27 cellular contexts compared by ENCODE assay signal in genomic region chr19:42511340-42511739, GRCh38. TPM values are rescaled to one million over a fixed set of nuclear protein-coding genes. Genes with fewer than 3 reads are reported as not detected.
DNase-seq lines count a peak whose midpoint lies in the region; ATAC-seq, FAIRE-seq and TF ChIP-seq lines count a peak whose summit lies in the region.
"Had no signal": no experiment of that assay in that cellular context is flagged by ENCODE, and none has a peak within 500 bp of the region (broad histone marks: within the 10 kb centered on the region; RNA-seq: fewer than 3 reads in every experiment).

No MANE protein-coding gene starts in this region.

- TF ChIP-seq EP300 in A549 (IDR thresholded peaks at IDR 0.05) (no peak), esophagus muscularis mucosa (IDR thresholded peaks at IDR 0.05) (no peak)

- POLR2A ChIA-PET in A549 (lab: Yijun Ruan, JAX): interaction anchor here (0.5 kb wide), 1 partner anchor 37 kb away, joined by 3 read pairs; no protein-coding TSS in a partner anchor

- 83% methylated on average over 4 of the region's 4 CpGs for WGBS in A549 (ENCODE audit: missing lambda C conversion rate)
- 88% methylated on average over 4 of the region's 4 CpGs for WGBS in esophagus muscularis mucosa
- 86 to 99% (median 94%) methylated on average over 4 of the region's 4 CpGs for WGBS in heart left ventricle, 4 donors

- H3K4me3 ChIP-seq in A549: no peak overlapping the region
- H3K4me3 ChIP-seq in esophagus muscularis mucosa: no peak overlapping the region
- no peak overlapping the region for H3K4me3 ChIP-seq in heart left ventricle
- H3K4me3 ChIP-seq: K562, MG63, Peyer's patch, SJCRH30 had no signal

- intact Hi-C loops in esophagus muscularis mucosa (cut with DNase I): no loop called here
- intact Hi-C loops in activated CD4-positive, alpha-beta T cell treated with anti-CD3 and anti-CD28 coated beads, Interleukin-2, amount 10 ng/mL, durations not matched to agents 24 days and 14 days (cut with micrococcal nuclease): no loop called here
- intact Hi-C loops in heart left ventricle (cut with DNase I): no loop called here

- no peaks in the 10 kb centered on the region for H3K4me1 ChIP-seq in A549
- no peaks in the 10 kb centered on the region for H3K4me1 ChIP-seq in esophagus muscularis mucosa
- peaks cover 0 to 9% (median 0%) of the 10 kb centered on the region in 12 donors for H3K4me1 ChIP-seq in heart left ventricle
- H3K4me1 ChIP-seq: SJCRH30 had no signal

- peaks cover 0 to 14% (median 0%) of the 10 kb centered on the region in 4 donors for H3K36me3 ChIP-seq in esophagus muscularis mucosa
- H3K36me3 ChIP-seq in heart left ventricle: peaks cover 0 to 7% (median 0%) of the 10 kb centered on the region in 9 donors
- H3K36me3 ChIP-seq: MG63, SJCRH30 had no signal

- TF ChIP-seq CTCF in A549 (IDR thresholded peaks at IDR 0.05) (no peak), esophagus muscularis mucosa (IDR thresholded peaks at IDR 0.05) (no peak), heart left ventricle (IDR thresholded peaks at IDR 0.05) (no peak)

- ATAC-seq in A549: peak in 1 of 2 experiments; percentile 44; a peak in 4 of 6 replicates
- ATAC-seq in stimulated activated effector memory CD8-positive, alpha-beta T cell treated with anti-CD3 and anti-CD28 coated beads, Interleukin-12 subunit alpha, Interleukin-12 subunit beta, amount 100 ng/mL, for 72 hours: no peak
- ATAC-seq in GM21529 (IDR thresholded peaks at IDR 0.05; ENCODE audit: unreplicated experiment): no peak
- no peak for ATAC-seq in heart left ventricle
- ATAC-seq: K562 had no signal

- H3K27ac ChIP-seq in A549 (no peak overlapping the region), esophagus muscularis mucosa (replicated peaks in 1 of 4) (no peak overlapping the region), heart left ventricle (no peak overlapping the region)
- H3K27ac ChIP-seq: Peyer's patch, SJCRH30 had no signal

- FAIRE-seq in A549 (lab: Jason Lieb, UNC) (peak; percentile 98), GM12892 (lab: Jason Lieb, UNC) (peak; percentile 36)
- FAIRE-seq: A204.1, K562 had no signal

- no peak overlapping the region for H3K4me2 ChIP-seq in A549

- H3K36me3 Mint-ChIP-seq in stimulated activated effector memory CD8-positive, alpha-beta T cell treated with anti-CD3 and anti-CD28 coated beads, Interleukin-12 subunit alpha, Interleukin-12 subunit beta, amount 100 ng/mL, for 72 hours: no peaks in the 10 kb centered on the region
- H3K36me3 Mint-ChIP-seq in activated CD4-positive, alpha-beta T cell treated with anti-CD3 and anti-CD28 coated beads, Interleukin-2, amount 10 ng/mL, durations not matched to agents 24 days and 14 days (ENCODE audit: low read depth): peaks cover 47% of the 10 kb centered on the region

- no peaks in the 10 kb centered on the region for H3K27me3 ChIP-seq in esophagus muscularis mucosa
- H3K27me3 ChIP-seq in heart left ventricle: no peaks in the 10 kb centered on the region
- H3K27me3 ChIP-seq: Peyer's patch had no signal

- H3K9me3 ChIP-seq in A549 (no peaks in the 10 kb centered on the region; the same call in 2 of the 3 replicates), esophagus muscularis mucosa (no peaks in the 10 kb centered on the region), heart left ventricle (no peaks in the 10 kb centered on the region)
- H3K9me3 ChIP-seq: MG63, Peyer's patch, SJCRH30 had no signal

- TF ChIP-seq POLR2A in A549 (IDR thresholded peaks at IDR 0.05; ENCODE audit: low read length) (0 out of 2 replicates have a peak, but pooled peaks have one; percentile 15), GM12892 (IDR thresholded peaks at IDR 0.05; ENCODE audit: low read depth, low read length) (no peak), esophagus muscularis mucosa (IDR thresholded peaks at IDR 0.05; ENCODE audit: low read depth) (no peak), heart left ventricle (IDR thresholded peaks at IDR 0.05) (no peak)

- H3K27me3 Mint-ChIP-seq in activated CD4-positive, alpha-beta T cell treated with anti-CD3 and anti-CD28 coated beads, Interleukin-2, amount 10 ng/mL, durations not matched to agents 24 days and 14 days: no peaks in the 10 kb centered on the region
- H3K27me3 Mint-ChIP-seq: B cell; CD4-positive, alpha-beta T cell had no signal

- no peaks in the 10 kb centered on the region for H3K9me3 Mint-ChIP-seq in stimulated activated effector memory CD8-positive, alpha-beta T cell treated with anti-CD3 and anti-CD28 coated beads, Interleukin-12 subunit alpha, Interleukin-12 subunit beta, amount 100 ng/mL, for 72 hours
- H3K9me3 Mint-ChIP-seq in activated CD4-positive, alpha-beta T cell treated with anti-CD3 and anti-CD28 coated beads, Interleukin-2, amount 10 ng/mL, durations not matched to agents 24 days and 14 days: peaks cover 8% of the 10 kb centered on the region
- H3K9me3 Mint-ChIP-seq: CD4-positive, alpha-beta T cell; HFFc6 had no signal

- no peak overlapping the region for H3K4me3 Mint-ChIP-seq in stimulated activated effector memory CD8-positive, alpha-beta T cell treated with anti-CD3 and anti-CD28 coated beads, Interleukin-12 subunit alpha, Interleukin-12 subunit beta, amount 100 ng/mL, for 72 hours
- H3K4me3 Mint-ChIP-seq in activated CD4-positive, alpha-beta T cell treated with anti-CD3 and anti-CD28 coated beads, Interleukin-2, amount 10 ng/mL, durations not matched to agents 24 days and 14 days: no peak overlapping the region
- H3K4me3 Mint-ChIP-seq: B cell; CD4-positive, alpha-beta T cell; HFFc6 had no signal

- CTCF ChIA-PET in A549 (lab: Yijun Ruan, JAX): interaction anchor here (0.6 to 1.6 kb wide), 3 partner anchors 18 to 90 kb away, joined by 3 to 8 read pairs (median 4); no protein-coding TSS in a partner anchor

- DNase-seq in A549 (ENCODE audit: low read depth in 1 of 2, low spot score in 1 of 2) (no peak), GM12892 (ENCODE audit: insufficient read length) (no peak), esophagus muscularis mucosa (ENCODE audit: extremely low spot score) (peak; percentile 57), globus pallidus (ENCODE audit: low spot score) (no peak), heart left ventricle (no peak)
- DNase-seq in stimulated activated effector memory CD8-positive, alpha-beta T cell treated with anti-CD3 and anti-CD28 coated beads, Interleukin-12 subunit alpha, Interleukin-12 subunit beta, amount 100 ng/mL, for 72 hours (ENCODE audit: low spot score in 2 of 2): no peak
- DNase-seq in activated CD4-positive, alpha-beta T cell treated with anti-CD3 and anti-CD28 coated beads, Interleukin-2, amount 10 ng/mL, durations not matched to agents 24 days and 14 days: no peak
- DNase-seq: CD4-positive, alpha-beta T cell; COR-L47; DMS79; H7; HFFc6; MG63; NCI-H1092 treated with DMSO at 0.1 percent for 48 hours; NCI-H1436 treated with DMSO at 0.1 percent for 48 hours; NCI-H2029; NCI-H2227 treated with DMSO at 0.1 percent for 48 hours; NCI-H524; NCI-H774; NK-92 treated with Interleukin-12 subunit alpha and Interleukin-12 subunit beta, amount 100 ng/mL, for 24 hours; Peyer's patch; SJCRH30 had no signal

- peak overlapping the region; percentile 10 for H3K27ac Mint-ChIP-seq in stimulated activated effector memory CD8-positive, alpha-beta T cell treated with anti-CD3 and anti-CD28 coated beads, Interleukin-12 subunit alpha, Interleukin-12 subunit beta, amount 100 ng/mL, for 72 hours
- H3K27ac Mint-ChIP-seq in activated CD4-positive, alpha-beta T cell treated with anti-CD3 and anti-CD28 coated beads, Interleukin-2, amount 10 ng/mL, durations not matched to agents 24 days and 14 days: no peak overlapping the region
- H3K27ac Mint-ChIP-seq: B cell; CD4-positive, alpha-beta T cell; HFFc6 had no signal

- TF ChIP-seq RAD21 in A549 (conservative IDR thresholded peaks at IDR 0.05 in 1 of 2, IDR thresholded peaks at IDR 0.05 in 1 of 2): no peak

- H3K4me1 Mint-ChIP-seq in stimulated activated effector memory CD8-positive, alpha-beta T cell treated with anti-CD3 and anti-CD28 coated beads, Interleukin-12 subunit alpha, Interleukin-12 subunit beta, amount 100 ng/mL, for 72 hours: peaks cover 8% of the 10 kb centered on the region
- H3K4me1 Mint-ChIP-seq in activated CD4-positive, alpha-beta T cell treated with anti-CD3 and anti-CD28 coated beads, Interleukin-2, amount 10 ng/mL, durations not matched to agents 24 days and 14 days: peaks cover 33% of the 10 kb centered on the region

TF ChIP-seq in A549, 52 proteins besides CTCF, POLR2A, EP300 and RAD21:
- TF ChIP-seq MYC (IDR thresholded peaks at IDR 0.05; ENCODE audit: borderline replicate concordance, low read length) (no peak), EHF (CRISPR knock-in tag; IDR thresholded peaks at IDR 0.05) (no peak), HEYL (CRISPR knock-in tag; IDR thresholded peaks at IDR 0.05) (no peak), BHLHE40 (IDR thresholded peaks at IDR 0.05; ENCODE audit: low read depth, low read length) (no peak), CBX2 (IDR thresholded peaks at IDR 0.05; ENCODE audit: borderline replicate concordance, low read depth) (no peak), CHD4 (IDR thresholded peaks at IDR 0.05; ENCODE audit: borderline replicate concordance) (no peak), HOXB5 (CRISPR knock-in tag; IDR thresholded peaks at IDR 0.05) (no peak), E2F6 (IDR thresholded peaks at IDR 0.05; ENCODE audit: borderline replicate concordance, low read depth) (no peak), CEBPB (IDR thresholded peaks at IDR 0.05) (no peak), MAX (IDR thresholded peaks at IDR 0.05) (no peak), RARB (CRISPR knock-in tag; IDR thresholded peaks at IDR 0.05) (no peak), ZSCAN20 (CRISPR knock-in tag; IDR thresholded peaks at IDR 0.05) (no peak)

RNA-seq across cellular contexts. Expression of gene CEACAM1, which starts 16.9 kb away (rescaled TPM):
- polyA plus RNA-seq in A549 (2011; rRNA removed) (8.9 and 10.1 TPM in 2 replicates), A549 (2017; fragmentation: RNase III; extraction: RNeasy Plus Mini Kit Qiagen cat#74134 plus additional on column Dnase treatment) (0.43 to 0.88 TPM (median 0.52 TPM) in 3 replicates), heart left ventricle (1 to 10 TPM; 1.6 to 2.1 TPM)
- 0.54 and 0.87 TPM in 2 replicates for polyA plus RNA-seq in A549 (2012; cell fraction: cytosol; rRNA removed)
- 0.91 TPM in 2 replicates for polyA plus RNA-seq in A549 (2012; cell fraction: nucleus; rRNA removed)
- polyA minus RNA-seq in A549 (2011; rRNA and poly(A)+ RNA removed): 5.6 and 6.7 TPM in 2 replicates
- polyA plus RNA-seq in GM12892 (2012; ENCODE audit: missing spikeins): 3.8 TPM
- total RNA-seq in esophagus muscularis mucosa (1 to 10 TPM; 1.2 to 3.1 (median 1.7) TPM), heart left ventricle (1 to 10 TPM; 1.3 to 8.3 (median 2.5) TPM)
- total RNA-seq in activated CD4-positive, alpha-beta T cell treated with anti-CD3 and anti-CD28 coated beads, Interleukin-2, amount 10 ng/mL, durations not matched to agents 24 days and 14 days: 8.6 and 9.0 TPM in 2 replicates
- total RNA-seq: HFFc6, LHCN-M2, SJCRH30 had no signal
